Comparison of ENCODE assay signal across 9 cellular contexts in the genomic region with DNA sequence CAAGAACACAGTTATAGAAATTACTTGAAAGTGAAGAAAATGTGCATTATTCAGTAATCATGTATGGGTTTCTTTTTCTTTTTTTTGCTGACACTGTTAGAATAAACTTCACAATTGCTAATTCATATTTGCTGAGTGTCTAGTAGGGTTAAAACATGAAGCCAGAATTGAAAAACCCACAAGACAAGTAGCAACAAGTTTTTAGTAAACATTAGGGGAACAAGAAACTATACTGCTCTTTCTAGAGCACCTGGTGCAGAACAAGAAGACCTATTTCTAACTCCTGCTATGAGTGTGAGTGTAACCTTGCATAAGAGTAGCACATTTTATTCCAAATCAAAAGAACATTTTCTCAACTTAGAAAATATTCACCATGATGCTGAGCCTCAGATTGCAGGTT.
DNase-seq lines count a peak whose midpoint lies in the region; ATAC-seq and TF ChIP-seq lines count a peak whose summit lies in the region.
"Had no signal": no experiment of that assay in that cellular context is flagged by ENCODE, and none has a peak within 500 bp of the region (broad histone marks: within the 10 kb centered on the region; RNA-seq: fewer than 3 reads in every experiment).

No MANE protein-coding gene starts in this region.

- no peaks in the 10 kb centered on the region for H3K36me3 ChIP-seq in brain microvascular endothelial cell (replicated peaks)
- H3K36me3 ChIP-seq in mucosa of descending colon (ENCODE audit: low read depth), result no peaks in the 10 kb centered on the region

- H3K4me3 ChIP-seq in brain microvascular endothelial cell (ENCODE audit: low read depth, low read length), result no peak overlapping the region
- H3K4me3 ChIP-seq in mucosa of descending colon, result no peak overlapping the region

- H3K9me3 Mint-ChIP-seq in activated T-helper 2 cell treated with anti-CD3 and anti-CD28 coated beads, Interferon-gamma antibody, Interleukin-2, Interleukin-4, amounts not matched to agents 10 μg/mL and 5 μg/mL and 100 μg/mL, durations not matched to agents 14 hours and 24 hours and 36 hours, result peaks cover 17% of the 10 kb centered on the region

- ATAC-seq in GM18505 (IDR thresholded peaks at IDR 0.05; ENCODE audit: unreplicated experiment) (peak; percentile 73), GM19452 (IDR thresholded peaks at IDR 0.05; ENCODE audit: unreplicated experiment) (peak; percentile 67), HG03045 (IDR thresholded peaks at IDR 0.05; ENCODE audit: unreplicated experiment) (peak; percentile 64), mucosa of descending colon (no peak)

- peak overlapping the region; percentile 39 for H3K27ac Mint-ChIP-seq in activated T-helper 2 cell treated with anti-CD3 and anti-CD28 coated beads, Interferon-gamma antibody, Interleukin-2, Interleukin-4, amounts not matched to agents 10 μg/mL and 5 μg/mL and 100 μg/mL, durations not matched to agents 14 hours and 24 hours and 36 hours

- no peak overlapping the region for H3K4me3 Mint-ChIP-seq in activated T-helper 2 cell treated with anti-CD3 and anti-CD28 coated beads, Interferon-gamma antibody, Interleukin-2, Interleukin-4, amounts not matched to agents 10 μg/mL and 5 μg/mL and 100 μg/mL, durations not matched to agents 14 hours and 24 hours and 36 hours (ENCODE audit: low read depth)

- peaks cover 54% of the 10 kb centered on the region for H3K4me1 Mint-ChIP-seq in activated T-helper 2 cell treated with anti-CD3 and anti-CD28 coated beads, Interferon-gamma antibody, Interleukin-2, Interleukin-4, amounts not matched to agents 10 μg/mL and 5 μg/mL and 100 μg/mL, durations not matched to agents 14 hours and 24 hours and 36 hours (ENCODE audit: low read depth)

- TF ChIP-seq POLR2A in GM18505 (IDR thresholded peaks at IDR 0.05; ENCODE audit: borderline replicate concordance, extremely low read depth, insufficient read depth, insufficient read length), result no peak

- intact Hi-C loops in activated T-helper 2 cell treated with anti-CD3 and anti-CD28 coated beads, Interferon-gamma antibody, Interleukin-2, Interleukin-4, amounts not matched to agents 10 μg/mL and 5 μg/mL and 100 μg/mL, durations not matched to agents 14 hours and 24 hours and 36 hours (cut with micrococcal nuclease), result loop anchor here (2.0 to 5.0 kb wide), 7 partner anchors 118 to 583 kb away; partner anchors contain the start of genes BMAL2, FGFR1OP2, INTS13 and TM7SF3
- intact Hi-C loops in mucosa of descending colon (cut with DNase I, micrococcal nuclease), result no loop called here

- in situ Hi-C loops in brain microvascular endothelial cell (cut with HindIII; ENCODE audit: low pct_ligation_motif_present, low sequenced_read_pairs), result no loop called here

- H3K36me3 Mint-ChIP-seq in activated T-helper 2 cell treated with anti-CD3 and anti-CD28 coated beads, Interferon-gamma antibody, Interleukin-2, Interleukin-4, amounts not matched to agents 10 μg/mL and 5 μg/mL and 100 μg/mL, durations not matched to agents 14 hours and 24 hours and 36 hours (ENCODE audit: low read depth), result peaks cover 24% of the 10 kb centered on the region

- H3K9me3 ChIP-seq in mucosa of descending colon, result peaks cover 5% of the 10 kb centered on the region

- no peaks in the 10 kb centered on the region for H3K4me1 ChIP-seq in mucosa of descending colon (ENCODE audit: low read depth)

- no peaks in the 10 kb centered on the region for H3K27me3 Mint-ChIP-seq in activated T-helper 2 cell treated with anti-CD3 and anti-CD28 coated beads, Interferon-gamma antibody, Interleukin-2, Interleukin-4, amounts not matched to agents 10 μg/mL and 5 μg/mL and 100 μg/mL, durations not matched to agents 14 hours and 24 hours and 36 hours (ENCODE audit: low read depth)

- DNase-seq in activated T-helper 2 cell treated with anti-CD3 and anti-CD28 coated beads, Interferon-gamma antibody, Interleukin-2, Interleukin-4, amounts not matched to agents 10 μg/mL and 5 μg/mL and 100 μg/mL, durations not matched to agents 14 hours and 24 hours and 36 hours (ENCODE audit: low spot score), result no peak
- DNase-seq in brain microvascular endothelial cell, result no peak
- no peak for DNase-seq in NCI-H2029 (lab: John Stamatoyannopoulos, UW)
- DNase-seq in NCI-H2196 treated with DMSO at 0.1 percent for 48 hours (lab: John Stamatoyannopoulos, UW; ENCODE audit: unreplicated experiment), result no peak
- no peak for DNase-seq in mucosa of descending colon
- DNase-seq: amniotic stem cell had no signal

- H3K27ac ChIP-seq in brain microvascular endothelial cell, result no peak overlapping the region

- TF ChIP-seq CTCF in brain microvascular endothelial cell (IDR thresholded peaks at IDR 0.05; ENCODE audit: low read depth, low read length, missing control alignments), result no peak
- TF ChIP-seq CTCF in mucosa of descending colon (IDR thresholded peaks at IDR 0.05), result no peak

- no peaks in the 10 kb centered on the region for H3K27me3 ChIP-seq in brain microvascular endothelial cell (replicated peaks)
